Comparison of ENCODE assay signal across 11 cellular contexts in genomic region chr3:129560269-129560787, GRCh38. TPM values are rescaled to one million over a fixed set of nuclear protein-coding genes. Genes with fewer than 3 reads are reported as not detected.
DNase-seq lines count a peak whose midpoint lies in the region; ATAC-seq and TF ChIP-seq lines count a peak whose summit lies in the region.
"Had no signal": no experiment of that assay in that cellular context is flagged by ENCODE, and none has a peak within 500 bp of the region (broad histone marks: within the 10 kb centered on the region; RNA-seq: fewer than 3 reads in every experiment).

No MANE protein-coding gene starts in this region.

- H3K27ac ChIP-seq in colonic mucosa: peak overlapping the region; percentile 55
- H3K27ac ChIP-seq in upper lobe of right lung: peak overlapping the region; percentile 81
- H3K27ac ChIP-seq: 22Rv1 had no signal

- DNase-seq in NCI-H1436 (lab: John Stamatoyannopoulos, UW): peak; percentile 49
- DNase-seq in NCI-H1436 treated with DMSO at 0.1 percent for 48 hours (lab: John Stamatoyannopoulos, UW): no peak
- peak; percentile 48 for DNase-seq in colonic mucosa
- DNase-seq in mucosa of descending colon: peak; percentile 40 to 62 (median 50)
- no peak for DNase-seq in upper lobe of right lung
- no peak for DNase-seq in RKO (ENCODE audit: low spot score)
- DNase-seq: activated B cell treated with CpG ODN at 0.5 μM for 24 hours, kidney glomerular epithelial cell had no signal

- no peak for TF ChIP-seq CTCF in colonic mucosa (IDR thresholded peaks at IDR 0.05)
- no peak for TF ChIP-seq CTCF in mucosa of descending colon (IDR thresholded peaks at IDR 0.05)
- no peak for TF ChIP-seq CTCF in upper lobe of right lung (IDR thresholded peaks at IDR 0.05)

- H3K27me3 ChIP-seq in colonic mucosa: no peaks in the 10 kb centered on the region
- H3K27me3 ChIP-seq in upper lobe of right lung: no peaks in the 10 kb centered on the region

- intact Hi-C loops in colonic mucosa (cut with DNase I): no loop called here
- intact Hi-C loops in mucosa of descending colon (cut with DNase I, micrococcal nuclease): no loop called here
- intact Hi-C loops in upper lobe of right lung (cut with DNase I): no loop called here

- peak overlapping the region in 1 of 2 donors; percentile 0 for H3K9ac ChIP-seq in colonic mucosa (ENCODE audit: low read depth in 2 of 2, low read length in 2 of 2)

- H3K36me3 ChIP-seq in colonic mucosa (no peaks in the 10 kb centered on the region), mucosa of descending colon (ENCODE audit: low read depth) (no peaks in the 10 kb centered on the region), upper lobe of right lung (peaks cover 98% of the 10 kb centered on the region)

- ATAC-seq in mucosa of descending colon (peak; percentile 13), upper lobe of right lung (no peak), HG02610 (IDR thresholded peaks at IDR 0.05; ENCODE audit: unreplicated experiment) (no peak), HG02970 (IDR thresholded peaks at IDR 0.05; ENCODE audit: low FRiP score, unreplicated experiment) (no peak)

- H3K4me1 ChIP-seq in colonic mucosa (no peaks in the 10 kb centered on the region), mucosa of descending colon (ENCODE audit: low read depth) (peaks cover 6% of the 10 kb centered on the region), upper lobe of right lung (peaks cover 63% of the 10 kb centered on the region)

- H3K9me3 ChIP-seq in colonic mucosa (no peaks in the 10 kb centered on the region), mucosa of descending colon (no peaks in the 10 kb centered on the region), upper lobe of right lung (no peaks in the 10 kb centered on the region)

- H3K4me3 ChIP-seq in colonic mucosa (no peak overlapping the region), mucosa of descending colon (no peak overlapping the region), upper lobe of right lung (no peak overlapping the region)

RNA-seq across cellular contexts. Expression of gene H1-8, which starts 17.4 kb away (rescaled TPM):
- not detected for total RNA-seq in colonic mucosa
- total RNA-seq in mucosa of descending colon: not detected
- total RNA-seq in upper lobe of right lung: not detected
- total RNA-seq: activated B cell treated with CpG ODN at 0.5 μM for 24 hours had no signal

RNA-seq across cellular contexts. Expression of gene RHO, which starts 31.9 kb away (rescaled TPM):
- total RNA-seq in colonic mucosa (not detected), mucosa of descending colon (not detected), upper lobe of right lung (not detected)
- total RNA-seq: activated B cell treated with CpG ODN at 0.5 μM for 24 hours had no signal

RNA-seq across cellular contexts. Expression of gene PLXND1, which starts 46.1 kb away (rescaled TPM):
- 10 to 100 TPM; 25.6 to 26.7 TPM for total RNA-seq in colonic mucosa
- total RNA-seq in mucosa of descending colon: 10 to 100 TPM; 26.8 to 57.1 (median 48.1) TPM
- 284 TPM for total RNA-seq in upper lobe of right lung

Comparison
In these comparisons a context has a peak if more than half of its experiments do, and no peak if none do; other contexts are left out.
1. DNase-seq: peak in NCI-H1436 (single experiment), colonic mucosa (single experiment) and mucosa of descending colon (3 of 3); none in NCI-H1436 treated with DMSO at 0.1 percent for 48 hours (single experiment), upper lobe of right lung (single experiment) and RKO (single experiment).